Comparison of ENCODE assay signal across 9 cellular contexts in the genomic region with DNA sequence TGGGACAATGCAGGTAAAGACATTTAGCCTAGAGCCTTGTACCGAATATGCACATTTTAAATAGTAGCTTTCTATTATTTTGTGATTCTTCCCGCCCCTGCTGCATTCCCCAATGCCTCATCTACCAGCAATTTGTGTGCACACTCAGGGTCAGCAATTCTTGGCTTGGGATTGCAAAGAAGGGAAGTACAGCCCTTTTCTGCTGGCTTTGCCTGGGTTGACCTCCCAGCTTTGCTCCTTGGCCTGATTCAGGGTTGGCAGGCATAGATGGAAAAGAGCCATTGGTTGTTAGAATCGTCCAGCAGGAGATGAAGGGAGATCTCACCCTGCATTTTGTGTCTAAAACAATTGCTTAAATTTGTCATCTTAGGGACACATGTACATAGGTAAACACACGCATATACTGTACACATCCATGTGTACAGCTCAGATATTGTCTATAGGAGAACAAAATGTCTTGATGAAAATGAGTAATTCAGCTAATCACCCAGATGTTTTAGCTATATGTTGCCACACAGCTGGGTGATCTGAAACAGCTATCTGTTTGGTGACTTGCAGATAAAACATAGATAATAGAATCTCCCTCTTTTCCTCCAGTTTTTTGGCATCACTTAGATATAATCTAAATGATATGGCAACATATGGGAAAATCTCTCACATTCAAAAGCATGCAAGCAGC.
DNase-seq lines count a peak whose midpoint lies in the region; ATAC-seq and TF ChIP-seq lines count a peak whose summit lies in the region.
"Had no signal": no experiment of that assay in that cellular context is flagged by ENCODE, and none has a peak within 500 bp of the region (broad histone marks: within the 10 kb centered on the region; RNA-seq: fewer than 3 reads in every experiment).

No MANE protein-coding gene starts in this region.

- H3K4me1 Mint-ChIP-seq in MCF 10A (ENCODE audit: insufficient read depth, unreplicated experiment), result no peaks in the 10 kb centered on the region

- no peak for DNase-seq in breast epithelium (ENCODE audit: low spot score in 2 of 2)
- DNase-seq in MCF 10A (ENCODE audit: unreplicated experiment), result no peak
- peak; percentile 52 for DNase-seq in brain microvascular endothelial cell
- DNase-seq in lung microvascular endothelial cell (ENCODE audit: low read depth in 2 of 2), result peak; percentile 28 to 71
- DNase-seq in aorta, result peak in 1 of 2 donors; percentile 73
- no peak for DNase-seq in SK-N-DZ (ENCODE audit: low spot score)
- DNase-seq in GM10266 (ENCODE audit: extremely low spot score), result no peak
- DNase-seq: NCI-H510A had no signal

- no peak overlapping the region for H3K4me3 ChIP-seq in breast epithelium
- H3K4me3 ChIP-seq in brain microvascular endothelial cell (ENCODE audit: low read depth, low read length), result no peak overlapping the region
- no peak overlapping the region for H3K4me3 ChIP-seq in aorta (ENCODE audit: low read length in 2 of 2)

- TF ChIP-seq CTCF in breast epithelium (IDR thresholded peaks at IDR 0.05), result no peak
- TF ChIP-seq CTCF in MCF 10A (IDR thresholded peaks at IDR 0.05; ENCODE audit: unreplicated experiment), result no peak
- no peak for TF ChIP-seq CTCF in brain microvascular endothelial cell (IDR thresholded peaks at IDR 0.05; ENCODE audit: low read depth, low read length, missing control alignments)
- no peak for TF ChIP-seq CTCF in GM10266 (IDR thresholded peaks at IDR 0.05; ENCODE audit: control insufficient read depth, insufficient read depth, low read depth, missing control alignments)

- in situ Hi-C loops in brain microvascular endothelial cell (cut with HindIII; ENCODE audit: low pct_ligation_motif_present, low sequenced_read_pairs), result no loop called here

- ATAC-seq in aorta (ENCODE audit: low FRiP score) (peak; percentile 86), GM21515 (IDR thresholded peaks at IDR 0.05; ENCODE audit: unreplicated experiment) (no peak)

- H3K36me3 Mint-ChIP-seq in MCF 10A (ENCODE audit: insufficient read depth, unreplicated experiment), result no peaks in the 10 kb centered on the region

- H3K27ac ChIP-seq in breast epithelium (peak overlapping the region; percentile 2 to 5), brain microvascular endothelial cell (no peak overlapping the region), aorta (ENCODE audit: low read depth in 1 of 2, low read length in 2 of 2) (no peak overlapping the region)

- no peaks in the 10 kb centered on the region for H3K9me3 Mint-ChIP-seq in MCF 10A (ENCODE audit: unreplicated experiment)

- BruUV-seq in MCF 10A (replicated peaks; lab: Mats Ljungman, UMichigan), result no TSS peak

- no peak overlapping the region for H3K4me3 Mint-ChIP-seq in MCF 10A (ENCODE audit: unreplicated experiment)

- H3K27ac Mint-ChIP-seq in MCF 10A (ENCODE audit: low read depth, unreplicated experiment), result no peak overlapping the region

- POLR2A ChIA-PET in MCF 10A (lab: Yijun Ruan, JAX), result interaction anchor here (1.5 kb wide), 1 partner anchor 15 kb away, joined by 4 read pairs; no protein-coding TSS in a partner anchor

- peaks cover 3 to 7% of the 10 kb centered on the region in 2 donors for H3K4me1 ChIP-seq in breast epithelium
- H3K4me1 ChIP-seq in aorta (ENCODE audit: control insufficient read depth in 1 of 2, insufficient read depth in 2 of 2, low read length in 2 of 2), result peaks cover 2% of the 10 kb centered on the region in 2 donors

- H3K27me3 ChIP-seq in breast epithelium (no peaks in the 10 kb centered on the region), brain microvascular endothelial cell (replicated peaks) (no peaks in the 10 kb centered on the region), aorta (ENCODE audit: control insufficient read depth in 1 of 2, insufficient read depth in 2 of 2, low read length in 1 of 2) (no peaks in the 10 kb centered on the region)

- 12% methylated on average over 4 of the region's 4 CpGs for WGBS in aorta, 2 donors

- H3K9me3 ChIP-seq in breast epithelium, result no peaks in the 10 kb centered on the region
- no peaks in the 10 kb centered on the region for H3K9me3 ChIP-seq in aorta (ENCODE audit: control insufficient read depth, low read length)

- H3K36me3 ChIP-seq in breast epithelium (no peaks in the 10 kb centered on the region), brain microvascular endothelial cell (replicated peaks) (no peaks in the 10 kb centered on the region), aorta (ENCODE audit: control insufficient read depth in 1 of 2, insufficient read depth in 2 of 2, low read length in 1 of 2) (no peaks in the 10 kb centered on the region)

- H3K27me3 Mint-ChIP-seq in MCF 10A (ENCODE audit: insufficient read depth, unreplicated experiment), result no peaks in the 10 kb centered on the region

- no peak for TF ChIP-seq POLR2A in breast epithelium (IDR thresholded peaks at IDR 0.05)

- CTCF ChIA-PET in MCF 10A (lab: Yijun Ruan, JAX), result interaction anchor here (0.8 to 1.0 kb wide), 2 partner anchors 9 to 17 kb away, joined by 3 to 6 read pairs; no protein-coding TSS in a partner anchor

- intact Hi-C loops in breast epithelium (cut with DNase I; ENCODE audit: low total_unique reads) (no loop called here), MCF 10A (cut with micrococcal nuclease) (no loop called here), aorta (cut with DNase I) (no loop called here)

Comparison
In these comparisons a context has a peak if more than half of its experiments do, and no peak if none do; other contexts are left out.
1. DNase-seq: peak in brain microvascular endothelial cell (single experiment) and lung microvascular endothelial cell (2 of 2); none in breast epithelium (0 of 2), MCF 10A (single experiment), SK-N-DZ (single experiment) and GM10266 (single experiment).
2. H3K27ac ChIP-seq: peak in breast epithelium (2 of 2); none in brain microvascular endothelial cell (single experiment) and aorta (0 of 2).